14 cellular contexts compared by ENCODE assay signal in genomic region chr6:2630891-2631458, GRCh38.
A peak's percentile ranks its signal among the peaks of the same experiment; 100 is the strongest.
DNase-seq lines count a peak whose midpoint lies in the region; ATAC-seq and TF ChIP-seq lines count a peak whose summit lies in the region.
"Had no signal": no experiment of that assay in that cellular context is flagged by ENCODE, and none has a peak within 500 bp of the region (broad histone marks: within the 10 kb centered on the region; RNA-seq: fewer than 3 reads in every experiment).

No MANE protein-coding gene starts in this region.

- H3K27ac ChIP-seq in PC-3 (ENCODE audit: low read length) (peak overlapping the region; percentile 94), mesodermal cell (ENCODE audit: low read depth, low read length, severe bottlenecking) (peak overlapping the region; percentile 58)
- H3K27ac ChIP-seq: colonic mucosa, transverse colon had no signal

- no peaks in the 10 kb centered on the region for H3K9me3 ChIP-seq in PC-3 (ENCODE audit: low read length)
- no peaks in the 10 kb centered on the region for H3K9me3 ChIP-seq in mesodermal cell (ENCODE audit: control insufficient read depth, low read length)
- H3K9me3 ChIP-seq: colonic mucosa, heart right ventricle, transverse colon had no signal

- DNase-seq in Ammon's horn (ENCODE audit: low spot score) (peak; percentile 12), PC-3 (peak; percentile 54), chondrocyte (ENCODE audit: low spot score) (no peak), inferior parietal cortex (ENCODE audit: extremely low spot score) (no peak), occipital lobe (lab: John Stamatoyannopoulos, UW) (no peak), glutamatergic neuron (no peak)
- DNase-seq: colonic mucosa, NCI-H1105 treated with DMSO at 0.1 percent for 48 hours, NCI-H526 treated with DMSO at 0.1 percent for 48 hours, transverse colon had no signal

- H3K36me3 Mint-ChIP-seq in chondrocyte (ENCODE audit: low read depth) (no peaks in the 10 kb centered on the region), glutamatergic neuron (ENCODE audit: unreplicated experiment) (peaks cover 5% of the 10 kb centered on the region)
- H3K36me3 Mint-ChIP-seq: memory B cell had no signal

- no peaks in the 10 kb centered on the region for H3F3A ChIP-seq in PC-3 (ENCODE audit: low read length, unreplicated experiment)

- 62 to 76% methylated on average over 5 to 7 of the region's 9 CpGs for WGBS in mesodermal cell (ENCODE audit: insufficient coverage in 2 of 2), 2 experiments

- H3K9me2 ChIP-seq in PC-3 (replicated peaks; ENCODE audit: low read length), result no peaks in the 10 kb centered on the region

- ATAC-seq in PC-3 (peak; percentile 54), HG02973 (IDR thresholded peaks at IDR 0.05; ENCODE audit: unreplicated experiment) (no peak)

- H3K79me2 ChIP-seq in PC-3 (ENCODE audit: low read length), result no peaks in the 10 kb centered on the region

- intact Hi-C loops in PC-3 (cut with micrococcal nuclease), result loop anchor here (2.0 to 5.0 kb wide), 5 partner anchors 20 to 942 kb away; no protein-coding TSS in a partner anchor

- no peaks in the 10 kb centered on the region for H3K27me3 ChIP-seq in PC-3 (ENCODE audit: low read length)
- H3K27me3 ChIP-seq: colonic mucosa, heart right ventricle, transverse colon had no signal

- CTCF ChIA-PET in PC-3 (lab: Charles Lee), result no interaction called here

- peaks cover 48% of the 10 kb centered on the region for H3K4me1 ChIP-seq in PC-3 (ENCODE audit: insufficient read depth, low read length)
- H3K4me1 ChIP-seq in mesodermal cell (ENCODE audit: control insufficient read depth, insufficient read depth, low read length, poor library complexity, severe bottlenecking), result peaks cover 29% of the 10 kb centered on the region
- H3K4me1 ChIP-seq: colonic mucosa had no signal

- no peak overlapping the region for H2AFZ ChIP-seq in PC-3 (ENCODE audit: low read length)

- H3K4me3 Mint-ChIP-seq in chondrocyte (ENCODE audit: unreplicated experiment) (no peak overlapping the region), glutamatergic neuron (ENCODE audit: unreplicated experiment) (no peak overlapping the region)
- H3K4me3 Mint-ChIP-seq: memory B cell had no signal

- TSS peak; percentile 76 for BruUV-seq in PC-3 (replicated peaks; lab: Mats Ljungman, UMichigan)

- TF ChIP-seq CTCF in PC-3 (conservative IDR thresholded peaks at IDR 0.05; ENCODE audit: low read depth, low read length) (no peak), chondrocyte (IDR thresholded peaks at IDR 0.05) (no peak), glutamatergic neuron (IDR thresholded peaks at IDR 0.05; ENCODE audit: partially characterized antibody, unreplicated experiment) (no peak)

- H3K4me3 ChIP-seq in PC-3 (ENCODE audit: low read length) (peak overlapping the region; percentile 25; the same call in 1 of the 2 replicates), mesodermal cell (ENCODE audit: extremely low read depth, insufficient read depth, low read length, poor library complexity, severe bottlenecking) (no peak overlapping the region)
- H3K4me3 ChIP-seq: colonic mucosa, heart right ventricle, transverse colon had no signal

- peak overlapping the region; percentile 75 for H3K9ac ChIP-seq in PC-3 (ENCODE audit: low read length)

- H3K9me3 Mint-ChIP-seq in chondrocyte (ENCODE audit: low read depth) (no peaks in the 10 kb centered on the region), glutamatergic neuron (ENCODE audit: unreplicated experiment) (no peaks in the 10 kb centered on the region)
- H3K9me3 Mint-ChIP-seq: memory B cell had no signal

- peak overlapping the region; percentile 52 for H3K4me2 ChIP-seq in PC-3 (ENCODE audit: low read length)

- no peaks in the 10 kb centered on the region for H4K20me1 ChIP-seq in PC-3 (ENCODE audit: low read length)

- H3K27ac Mint-ChIP-seq in chondrocyte (ENCODE audit: unreplicated experiment) (peak overlapping the region; percentile 81), glutamatergic neuron (ENCODE audit: unreplicated experiment) (no peak overlapping the region)
- H3K27ac Mint-ChIP-seq: memory B cell had no signal

- H3K4me1 Mint-ChIP-seq in chondrocyte (ENCODE audit: low read depth), result peaks cover 62% of the 10 kb centered on the region
- no peaks in the 10 kb centered on the region for H3K4me1 Mint-ChIP-seq in glutamatergic neuron (ENCODE audit: low read depth, unreplicated experiment)
- H3K4me1 Mint-ChIP-seq: memory B cell had no signal

- no peaks in the 10 kb centered on the region for H3K36me3 ChIP-seq in PC-3 (ENCODE audit: low read depth, low read length)
- H3K36me3 ChIP-seq in mesodermal cell (ENCODE audit: control insufficient read depth, insufficient read depth, low read length), result no peaks in the 10 kb centered on the region
- H3K36me3 ChIP-seq: colonic mucosa, heart right ventricle, transverse colon had no signal

- H3K27me3 Mint-ChIP-seq in chondrocyte (ENCODE audit: low read depth), result no peaks in the 10 kb centered on the region
- H3K27me3 Mint-ChIP-seq in glutamatergic neuron (ENCODE audit: unreplicated experiment), result peaks cover 6% of the 10 kb centered on the region

- POLR2A ChIA-PET in PC-3 (lab: Charles Lee; ENCODE audit: unreplicated experiment), result no interaction called here

Comparison
In these comparisons a context has a peak if more than half of its experiments do, and no peak if none do; other contexts are left out.
1. DNase-seq: peak in Ammon's horn (single experiment) and PC-3 (single experiment); none in chondrocyte (single experiment), inferior parietal cortex (single experiment), occipital lobe (single experiment) and glutamatergic neuron (single experiment).